1 cellular context compared by ENCODE assay signal in genomic region chr19:45526143-45526542, GRCh38.
TF ChIP-seq lines count a peak whose summit lies in the region.

No MANE protein-coding gene starts in this region.

TF ChIP-seq in H1, 55 proteins besides CTCF, POLR2A, EP300 and RAD21:
- no peak for TF ChIP-seq KDM5A (IDR thresholded peaks at IDR 0.05; ENCODE audit: low read length)
- TF ChIP-seq JUND (IDR thresholded peaks at IDR 0.05; ENCODE audit: low read length), result peak; percentile 81
- TF ChIP-seq CREB1 (IDR thresholded peaks at IDR 0.05), result no peak
- TF ChIP-seq KDM1A (IDR thresholded peaks at IDR 0.05; ENCODE audit: borderline replicate concordance, low read length), result no peak
- 0 out of 2 replicates have a peak, but pooled peaks have one; percentile 55 for TF ChIP-seq TEAD4 (IDR thresholded peaks at IDR 0.05; ENCODE audit: low read depth, low read length)
- no peak for TF ChIP-seq GTF2F1 (IDR thresholded peaks at IDR 0.05; ENCODE audit: borderline replicate concordance, low read depth, low read length)
- TF ChIP-seq BCL11A (IDR thresholded peaks at IDR 0.05; ENCODE audit: low read depth in 2 of 2, low read length in 2 of 2), result no peak
- TF ChIP-seq RXRA (IDR thresholded peaks at IDR 0.05; ENCODE audit: insufficient read depth, low read depth, low read length), result no peak
- TF ChIP-seq MAX (IDR thresholded peaks at IDR 0.05), result no peak
- no peak for TF ChIP-seq TAF1 (IDR thresholded peaks at IDR 0.05; ENCODE audit: low read depth, low read length)
- no peak for TF ChIP-seq RBBP5 (IDR thresholded peaks at IDR 0.05; ENCODE audit: borderline replicate concordance, low read depth, low read length)
- no peak for TF ChIP-seq CTBP2 (IDR thresholded peaks at IDR 0.05; ENCODE audit: borderline replicate concordance, insufficient read depth, insufficient read length, low read length)
- no peak for TF ChIP-seq JUN (IDR thresholded peaks at IDR 0.05; ENCODE audit: low read depth, low read length)
- TF ChIP-seq CHD7 (IDR thresholded peaks at IDR 0.05; ENCODE audit: insufficient replicate concordance, low read length), result no peak
- no peak for TF ChIP-seq POU5F1 (IDR thresholded peaks at IDR 0.05; ENCODE audit: low read depth, low read length)
- peak; percentile 75; the same call in 1 of the 2 replicates for TF ChIP-seq CHD1 (IDR thresholded peaks at IDR 0.05; ENCODE audit: low read depth, low read length)
- TF ChIP-seq SIRT6 (IDR thresholded peaks at IDR 0.05; ENCODE audit: low read length), result no peak
- no peak for TF ChIP-seq TCF12 (IDR thresholded peaks at IDR 0.05; ENCODE audit: low read depth, low read length)
- TF ChIP-seq CHD2 (IDR thresholded peaks at IDR 0.05; ENCODE audit: low read length), result peak; percentile 65; the same call in 1 of the 2 replicates
- no peak for TF ChIP-seq SRF (IDR thresholded peaks at IDR 0.05; ENCODE audit: low read depth, low read length)
- TF ChIP-seq CBX8 (IDR thresholded peaks at IDR 0.05; ENCODE audit: borderline replicate concordance, low read depth, low read length), result no peak
- TF ChIP-seq TAF7 (optimal IDR thresholded peaks at IDR 0.05; ENCODE audit: borderline replicate concordance, low read depth, low read length), result no peak
- TF ChIP-seq SP1 (IDR thresholded peaks at IDR 0.05; ENCODE audit: low read depth, low read length), result peak; percentile 96
- TF ChIP-seq SAP30 (IDR thresholded peaks at IDR 0.05; ENCODE audit: insufficient read depth, insufficient replicate concordance, low read length), result no peak
- no peak for TF ChIP-seq TBP (IDR thresholded peaks at IDR 0.05; ENCODE audit: low read depth, low read length)
- TF ChIP-seq HDAC2 (IDR thresholded peaks at IDR 0.05; ENCODE audit: borderline replicate concordance in 1 of 2, low read depth in 2 of 2, low read length in 2 of 2), result no peak
- no peak for TF ChIP-seq ZNF274 (IDR thresholded peaks at IDR 0.05; ENCODE audit: borderline replicate concordance, extremely low read depth, low read length)
- TF ChIP-seq NANOG (IDR thresholded peaks at IDR 0.05; ENCODE audit: insufficient read depth, low read depth, low read length, poor library complexity, severe bottlenecking), result no peak
- no peak for TF ChIP-seq NRF1 (IDR thresholded peaks at IDR 0.05; ENCODE audit: low read depth, low read length)
TF ChIP-seq in H1: peak in this region for 5.
